ENCODE assay signal across 8 cellular contexts in genomic region chrY:12904618-12905519, GRCh38. TPM values are rescaled to one million over a fixed set of nuclear protein-coding genes. Genes with fewer than 3 reads are reported as not detected.
DNase-seq lines count a peak whose midpoint lies in the region; ATAC-seq and TF ChIP-seq lines count a peak whose summit lies in the region.

TSS of gene DDX3Y (plus strand) at chrY:12904868. CDS start at chrY:12904937, 69 bp downstream.

- H2BK15ac ChIP-seq in mesendoderm (replicated peaks; ENCODE audit: low read depth): no peak within 1 kb of the TSS

- H3K27ac ChIP-seq in mesendoderm (ENCODE audit: low read depth, low read length): peak within 1 kb of the TSS; percentile 83
- peak within 1 kb of the TSS; percentile 98 to 99 for H3K27ac ChIP-seq in thoracic aorta

- H3K4ac ChIP-seq in mesendoderm (ENCODE audit: low read depth, low read length): peak within 1 kb of the TSS; percentile 87

- H3K36me3 ChIP-seq in mesendoderm (ENCODE audit: control insufficient read depth, insufficient read depth, low read length): no peaks in the 10 kb centered on the region
- no peaks in the 10 kb centered on the region for H3K36me3 ChIP-seq in thoracic aorta

- H2BK5ac ChIP-seq in mesendoderm (ENCODE audit: low read length): no peak within 1 kb of the TSS

- H3K9ac ChIP-seq in mesendoderm (ENCODE audit: low read length): peak within 1 kb of the TSS; percentile 96

- DNase-seq in A172 (ENCODE audit: low spot score) (peak; percentile 96), H4 (ENCODE audit: low spot score) (peak; percentile 93), anterior cingulate cortex (lab: John Stamatoyannopoulos, UW) (peak in 33 of 58 donors; percentile 16 to 87 (median 72)), mesendoderm (peak; percentile 96), thoracic aorta (ENCODE audit: low spot score) (peak; percentile 50), DMS53 (lab: John Stamatoyannopoulos, UW) (no peak)
- peak; percentile 64 for DNase-seq in NK-92 treated with Interleukin-12 subunit alpha and Interleukin-12 subunit beta, amount 100 ng/mL, for 24 hours (lab: John Stamatoyannopoulos, UW)

- no peak within 1 kb of the TSS for H3K23ac ChIP-seq in mesendoderm (ENCODE audit: low read length)

- H2BK120ac ChIP-seq in mesendoderm (ENCODE audit: low read depth, low read length): no peak within 1 kb of the TSS

- H3K4me2 ChIP-seq in mesendoderm (ENCODE audit: low read length): peak within 1 kb of the TSS; percentile 39

- H3K4me1 ChIP-seq in mesendoderm (ENCODE audit: control insufficient read depth, low read depth, low read length): no peaks in the 10 kb centered on the region
- peaks cover 0 to 23% of the 10 kb centered on the region in 2 donors for H3K4me1 ChIP-seq in thoracic aorta (ENCODE audit: control insufficient read depth in 1 of 2, low read depth in 2 of 2)

- H4K8ac ChIP-seq in mesendoderm (ENCODE audit: low read depth, low read length): peak within 1 kb of the TSS; percentile 1

- H3K27me3 ChIP-seq in mesendoderm (ENCODE audit: insufficient read depth, low read length, poor library complexity) (no peaks in the 10 kb centered on the region), thoracic aorta (replicated peaks; ENCODE audit: insufficient read depth) (no peaks in the 10 kb centered on the region)

- ATAC-seq in thoracic aorta (ENCODE audit: insufficient number of reproducible peaks, low FRiP score, low read depth): peak; percentile 96
- no peak for ATAC-seq in HG02571 (IDR thresholded peaks at IDR 0.05; ENCODE audit: unreplicated experiment)

- H4K5ac ChIP-seq in mesendoderm (ENCODE audit: low read length): no peak within 1 kb of the TSS

- no peak for TF ChIP-seq CTCF in thoracic aorta (IDR thresholded peaks at IDR 0.05)

- H3K56ac ChIP-seq in mesendoderm (ENCODE audit: low read length): peak within 1 kb of the TSS; percentile 96

- no peaks in the 10 kb centered on the region for H3K9me3 ChIP-seq in thoracic aorta

- no peak within 1 kb of the TSS for H2AK5ac ChIP-seq in mesendoderm (ENCODE audit: low read length)

- no peaks in the 10 kb centered on the region for H3K79me1 ChIP-seq in mesendoderm (ENCODE audit: low read length)

- peaks cover 39% of the 10 kb centered on the region for H3K79me2 ChIP-seq in mesendoderm (ENCODE audit: control insufficient read depth, insufficient read depth, low read length)

- no CpG with 5 or more reads among the region's 55 CpGs for WGBS in mesendoderm (ENCODE audit: extremely low coverage, insufficient coverage, low lambda C conversion rate)

- H3K4me3 ChIP-seq in mesendoderm (ENCODE audit: low read length) (peak within 1 kb of the TSS; percentile 92), thoracic aorta (peak within 1 kb of the TSS; percentile 93)

- H3K18ac ChIP-seq in mesendoderm (ENCODE audit: low read length): peak within 1 kb of the TSS; percentile 63

RNA-seq across cellular contexts. Expression of gene DDX3Y, which starts in this region (rescaled TPM):
- total RNA-seq in A172 (2014; rRNA removed; shearing (Covaris generic)): 61.8 and 63.5 TPM in 2 replicates
- 31.7 and 39.4 TPM in 2 replicates for total RNA-seq in H4 (2014; rRNA removed; shearing (Covaris generic))
- 57.4 TPM for polyA plus RNA-seq in mesendoderm (2013, experiment 1 of 2)
- polyA plus RNA-seq in mesendoderm (2013, experiment 2 of 2): 61.3 TPM
- total RNA-seq in thoracic aorta: 100 to 1,000 TPM in 1 of 2 donors, 10 to 100 TPM in 1; 75.7 to 127 TPM
